11 cellular contexts compared by ENCODE assay signal in genomic region chr1:183610053-183610452, GRCh38. TPM values are rescaled to one million over a fixed set of nuclear protein-coding genes. Genes with fewer than 3 reads are reported as not detected.
DNase-seq lines count a peak whose midpoint lies in the region; ATAC-seq and TF ChIP-seq lines count a peak whose summit lies in the region.
"Had no signal": no experiment of that assay in that cellular context is flagged by ENCODE, and none has a peak within 500 bp of the region (broad histone marks: within the 10 kb centered on the region; RNA-seq: fewer than 3 reads in every experiment).

No MANE protein-coding gene starts in this region.

- peak overlapping the region; percentile 99 for H3K27ac Mint-ChIP-seq in MCF 10A (ENCODE audit: low read depth, unreplicated experiment)
- H3K27ac Mint-ChIP-seq in dendritic cell treated with granulocyte-macrophage colony-stimulating factor and Interleukin-4, amounts not matched to agents 40 ng/mL and 50 ng/mL, for 4 days = peak overlapping the region; percentile 97
- H3K27ac Mint-ChIP-seq in endothelial cell (ENCODE audit: unreplicated experiment) = no peak overlapping the region
- H3K27ac Mint-ChIP-seq: stimulated activated naive CD8-positive, alpha-beta T cell treated with anti-CD3 and anti-CD28 coated beads, Interleukin-15, Interleukin-2, amounts not matched to agents 100 ng/mL and 50 ng/mL, for 24 hours had no signal

- intact Hi-C loops in MCF 10A (cut with micrococcal nuclease) (no loop called here), breast epithelium (cut with DNase I; ENCODE audit: low total_unique reads) (no loop called here), aorta (cut with DNase I) (no loop called here)
- intact Hi-C loops in dendritic cell treated with granulocyte-macrophage colony-stimulating factor and Interleukin-4, amounts not matched to agents 40 ng/mL and 50 ng/mL, for 4 days (cut with micrococcal nuclease) = no loop called here

- BruUV-seq in MCF 10A (replicated peaks; lab: Mats Ljungman, UMichigan) = no TSS peak

- DNase-seq in MCF 10A (ENCODE audit: unreplicated experiment) = peak; percentile 43
- DNase-seq in breast epithelium (ENCODE audit: low spot score in 2 of 2) = no peak
- DNase-seq in aorta = no peak
- DNase-seq in endothelial cell (ENCODE audit: low spot score) = no peak
- no peak for DNase-seq in stimulated activated naive CD8-positive, alpha-beta T cell treated with anti-CD3 and anti-CD28 coated beads, Interleukin-15, Interleukin-2, amounts not matched to agents 100 U/mL and 50 U/mL, for 24 hours
- DNase-seq: central memory CD4-positive, alpha-beta T cell; NCI-H1417 treated with DMSO at 0.1 percent for 48 hours had no signal

- H3K9me3 ChIP-seq in breast epithelium = no peaks in the 10 kb centered on the region
- H3K9me3 ChIP-seq in muscle layer of colon (ENCODE audit: low read length) = no peaks in the 10 kb centered on the region
- H3K9me3 ChIP-seq in aorta (ENCODE audit: control insufficient read depth, low read length) = no peaks in the 10 kb centered on the region

- TF ChIP-seq CTCF in MCF 10A (IDR thresholded peaks at IDR 0.05; ENCODE audit: unreplicated experiment) (no peak), breast epithelium (IDR thresholded peaks at IDR 0.05) (no peak), endothelial cell (IDR thresholded peaks at IDR 0.05; ENCODE audit: unreplicated experiment) (no peak)

- no peaks in the 10 kb centered on the region for H3K36me3 Mint-ChIP-seq in MCF 10A (ENCODE audit: insufficient read depth, unreplicated experiment)
- peaks cover 6% of the 10 kb centered on the region for H3K36me3 Mint-ChIP-seq in dendritic cell treated with granulocyte-macrophage colony-stimulating factor and Interleukin-4, amounts not matched to agents 40 ng/mL and 50 ng/mL, for 4 days (ENCODE audit: low read depth)
- H3K36me3 Mint-ChIP-seq in endothelial cell (ENCODE audit: low read depth, unreplicated experiment) = no peaks in the 10 kb centered on the region

- no peak overlapping the region for H3K9ac ChIP-seq in muscle layer of colon (ENCODE audit: low read length)

- no peak for TF ChIP-seq POLR2A in breast epithelium (IDR thresholded peaks at IDR 0.05)

- H3K4me1 Mint-ChIP-seq in MCF 10A (ENCODE audit: insufficient read depth, unreplicated experiment) = peaks cover 36% of the 10 kb centered on the region
- H3K4me1 Mint-ChIP-seq in dendritic cell treated with granulocyte-macrophage colony-stimulating factor and Interleukin-4, amounts not matched to agents 40 ng/mL and 50 ng/mL, for 4 days (ENCODE audit: low read depth) = peaks cover 66% of the 10 kb centered on the region
- H3K4me1 Mint-ChIP-seq in endothelial cell (ENCODE audit: unreplicated experiment) = peaks cover 3% of the 10 kb centered on the region

- peak; percentile 54 for ATAC-seq in aorta (ENCODE audit: low FRiP score)
- no peak for ATAC-seq in GM19463 (IDR thresholded peaks at IDR 0.05; ENCODE audit: unreplicated experiment)
- no peak for ATAC-seq in stimulated activated naive CD8-positive, alpha-beta T cell treated with anti-CD3 and anti-CD28 coated beads, Interleukin-15, Interleukin-2, amounts not matched to agents 100 U/mL and 50 U/mL, for 24 hours

- CTCF ChIA-PET in MCF 10A (lab: Yijun Ruan, JAX) = interaction anchor here (0.6 to 4.5 kb wide), 25 partner anchors 9 to 766 kb away, joined by 3 to 33 read pairs (median 6); no protein-coding TSS in a partner anchor

- POLR2A ChIA-PET in MCF 10A (lab: Yijun Ruan, JAX) = interaction anchor here (0.7 to 4.0 kb wide), 12 partner anchors 10 to 1144 kb away, joined by 3 to 25 read pairs (median 4); partner anchors contain the start of gene EDEM3

- H3K36me3 ChIP-seq in breast epithelium = no peaks in the 10 kb centered on the region
- H3K36me3 ChIP-seq in muscle layer of colon (ENCODE audit: insufficient read depth, low read length) = no peaks in the 10 kb centered on the region
- H3K36me3 ChIP-seq in aorta (ENCODE audit: control insufficient read depth in 1 of 2, insufficient read depth in 2 of 2, low read length in 1 of 2) = no peaks in the 10 kb centered on the region

- H3K4me1 ChIP-seq in breast epithelium = no peaks in the 10 kb centered on the region
- peaks cover 22% of the 10 kb centered on the region for H3K4me1 ChIP-seq in muscle layer of colon (ENCODE audit: insufficient read depth, low read length)
- H3K4me1 ChIP-seq in aorta (ENCODE audit: control insufficient read depth in 1 of 2, insufficient read depth in 2 of 2, low read length in 2 of 2) = peaks cover 3 to 8% of the 10 kb centered on the region in 2 donors

- H3K4me3 ChIP-seq in breast epithelium = no peak overlapping the region
- H3K4me3 ChIP-seq in muscle layer of colon (ENCODE audit: low read depth in 1 of 2, low read length in 2 of 2) = no peak overlapping the region
- peak overlapping the region in 1 of 2 donors; percentile 31 for H3K4me3 ChIP-seq in aorta (ENCODE audit: low read length in 2 of 2)

- H3K27me3 Mint-ChIP-seq in MCF 10A (ENCODE audit: insufficient read depth, unreplicated experiment) (no peaks in the 10 kb centered on the region), endothelial cell (ENCODE audit: unreplicated experiment) (peaks cover 3% of the 10 kb centered on the region)
- H3K27me3 Mint-ChIP-seq in dendritic cell treated with granulocyte-macrophage colony-stimulating factor and Interleukin-4, amounts not matched to agents 40 ng/mL and 50 ng/mL, for 4 days = no peaks in the 10 kb centered on the region

- no peaks in the 10 kb centered on the region for H3K27me3 ChIP-seq in breast epithelium
- H3K27me3 ChIP-seq in muscle layer of colon (ENCODE audit: control insufficient read depth in 1 of 2, insufficient read depth in 2 of 2, low read length in 2 of 2) = no peaks in the 10 kb centered on the region
- no peaks in the 10 kb centered on the region for H3K27me3 ChIP-seq in aorta (ENCODE audit: control insufficient read depth in 1 of 2, insufficient read depth in 2 of 2, low read length in 1 of 2)

- H3K9me3 Mint-ChIP-seq in MCF 10A (ENCODE audit: unreplicated experiment) (no peaks in the 10 kb centered on the region), endothelial cell (ENCODE audit: unreplicated experiment) (no peaks in the 10 kb centered on the region)
- H3K9me3 Mint-ChIP-seq in dendritic cell treated with granulocyte-macrophage colony-stimulating factor and Interleukin-4, amounts not matched to agents 40 ng/mL and 50 ng/mL, for 4 days = no peaks in the 10 kb centered on the region
- H3K9me3 Mint-ChIP-seq: stimulated activated naive CD8-positive, alpha-beta T cell treated with anti-CD3 and anti-CD28 coated beads, Interleukin-15, Interleukin-2, amounts not matched to agents 100 ng/mL and 50 ng/mL, for 24 hours had no signal

- H3K4me3 Mint-ChIP-seq in MCF 10A (ENCODE audit: unreplicated experiment) (no peak overlapping the region), endothelial cell (ENCODE audit: unreplicated experiment) (no peak overlapping the region)
- H3K4me3 Mint-ChIP-seq in dendritic cell treated with granulocyte-macrophage colony-stimulating factor and Interleukin-4, amounts not matched to agents 40 ng/mL and 50 ng/mL, for 4 days = no peak overlapping the region
- H3K4me3 Mint-ChIP-seq: stimulated activated naive CD8-positive, alpha-beta T cell treated with anti-CD3 and anti-CD28 coated beads, Interleukin-15, Interleukin-2, amounts not matched to agents 100 ng/mL and 50 ng/mL, for 24 hours had no signal

- WGBS in aorta, 2 donors = 0 to 10% methylated on average over 1 of the region's 1 CpG

- peak overlapping the region in 1 of 2 donors; percentile 68 for H3K27ac ChIP-seq in breast epithelium
- H3K27ac ChIP-seq in muscle layer of colon (ENCODE audit: low read depth, low read length) = peak overlapping the region; percentile 58
- H3K27ac ChIP-seq in aorta (ENCODE audit: low read depth in 1 of 2, low read length in 2 of 2) = peak overlapping the region; percentile 93

RNA-seq across cellular contexts. Expression of gene NCF2, which starts 19.8 kb away (rescaled TPM):
- total RNA-seq in MCF 10A (2022) = 4.9 and 8.7 TPM in 2 replicates
- 10 to 100 TPM in 2 of 3 donors, 1 to 10 TPM in 1; 4.6 to 45.0 (median 13.0) TPM for total RNA-seq in breast epithelium
- 10 to 100 TPM; 17.0 to 28.0 TPM for total RNA-seq in aorta
- polyA plus RNA-seq in aorta = 10 to 100 TPM in 1 of 2 donors, 1 to 10 TPM in 1; 2.2 to 19.8 TPM
- 0.67 TPM for total RNA-seq in endothelial cell (ENCODE audit: unreplicated experiment)

RNA-seq across cellular contexts. Expression of gene ARPC5, which starts 25.5 kb away (rescaled TPM):
- total RNA-seq in MCF 10A (2022) (195 and 240 TPM in 2 replicates), breast epithelium (10 to 100 TPM; 60.8 to 80.8 (median 70.8) TPM), aorta (100 to 1,000 TPM; 115 to 131 TPM), endothelial cell (ENCODE audit: unreplicated experiment) (142 TPM)
- polyA plus RNA-seq in aorta = 100 to 1,000 TPM in 1 of 2 donors, 10 to 100 TPM in 1; 90.6 to 162 TPM

RNA-seq across cellular contexts. Expression of gene APOBEC4, which starts 43.1 kb away (rescaled TPM):
- not detected in 2 replicates for total RNA-seq in MCF 10A (2022)
- total RNA-seq in breast epithelium = not detected
- total RNA-seq in aorta = not detected
- polyA plus RNA-seq in aorta = not detected
- not detected for total RNA-seq in endothelial cell (ENCODE audit: unreplicated experiment)
